Comparison of ENCODE assay signal across 9 cellular contexts in the genomic region with DNA sequence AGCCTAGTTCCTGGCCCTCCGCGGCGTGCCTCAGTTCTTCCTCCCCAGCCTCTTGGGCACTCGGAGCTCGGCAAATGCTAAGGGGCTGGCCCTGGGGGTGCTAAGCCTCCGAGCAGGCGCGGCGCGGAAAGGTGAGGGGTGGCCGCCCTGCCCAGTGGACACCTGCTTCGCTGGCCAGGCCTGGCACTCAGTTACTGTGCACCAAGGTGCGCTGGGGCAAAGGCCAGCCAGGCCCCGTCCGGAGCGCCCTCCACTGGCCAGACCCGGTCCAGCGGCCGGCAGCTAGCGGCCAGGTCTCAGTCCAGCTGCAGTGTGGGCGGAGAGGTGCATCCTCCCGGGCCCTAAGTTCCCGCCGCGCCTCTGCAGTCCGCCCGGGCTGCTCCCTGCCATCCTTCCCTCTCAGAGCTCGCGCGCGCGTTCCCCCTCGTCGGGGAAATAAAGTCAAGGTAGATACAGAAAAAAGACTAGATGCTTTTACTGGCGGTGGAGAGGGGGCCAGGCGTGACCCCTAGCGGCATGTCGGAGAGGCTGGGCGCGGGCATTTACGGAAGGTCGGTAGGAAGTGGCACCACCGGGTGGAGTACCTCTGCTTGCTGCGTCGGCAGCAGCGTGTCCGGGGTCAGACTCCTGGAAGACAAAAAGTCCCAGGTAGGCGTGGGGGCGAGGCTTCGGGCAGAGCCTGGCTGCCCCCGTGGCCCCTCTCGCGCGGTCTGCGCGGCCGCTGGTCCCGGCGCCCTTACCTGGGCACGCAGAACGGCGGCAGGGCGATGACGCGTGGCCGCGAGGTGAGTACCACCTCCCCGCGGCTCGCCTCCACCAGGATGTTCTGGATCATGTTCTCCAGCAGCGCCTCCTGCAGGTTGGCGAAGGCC. TPM values are rescaled to one million over a fixed set of nuclear protein-coding genes. Genes with fewer than 3 reads are reported as not detected.
A peak's percentile ranks its signal among the peaks of the same experiment; 100 is the strongest.
DNase-seq lines count a peak whose midpoint lies in the region; ATAC-seq lines count a peak whose summit lies in the region.
"Had no signal": no experiment of that assay in that cellular context is flagged by ENCODE, and none has a peak within 500 bp of the region (broad histone marks: within the 10 kb centered on the region; RNA-seq: fewer than 3 reads in every experiment).

No MANE protein-coding gene starts in this region.

- POLR2A ChIA-PET in activated naive CD8-positive, alpha-beta T cell treated with anti-CD3 and anti-CD28 coated beads, Interleukin-2, amount 10 ng/mL, durations not matched to agents 7 days and 5 days (lab: Charles Lee), result no interaction called here

- DNase-seq in NOMO-1 treated with DMSO at 0.1 percent for 48 hours (lab: John Stamatoyannopoulos, UW; ENCODE audit: unreplicated experiment) (peak; percentile 31), NOMO-1 treated with dmso at 0.1 percent for 144 hours (lab: John Stamatoyannopoulos, UW; ENCODE audit: unreplicated experiment) (no peak), NCI-H526 treated with DMSO at 0.1 percent for 48 hours (lab: John Stamatoyannopoulos, UW) (peak; percentile 80), middle frontal gyrus (ENCODE audit: extremely low spot score, low spot score) (no peak)
- DNase-seq in activated naive CD8-positive, alpha-beta T cell treated with anti-CD3 and anti-CD28 coated beads, Interleukin-2, amount 10 ng/mL, durations not matched to agents 7 days and 5 days, result peak; percentile 60
- DNase-seq in stimulated activated CD4-positive, alpha-beta T cell treated with anti-CD3 and anti-CD28 coated beads, TNF-alpha, amount 100 ng/mL, for 48 hours (ENCODE audit: low read depth in 3 of 3), result peak; percentile 43 to 56 (median 51)
- DNase-seq: DND-41 had no signal

- H3K27me3 Mint-ChIP-seq in activated naive CD8-positive, alpha-beta T cell treated with anti-CD3 and anti-CD28 coated beads, Interleukin-2, amount 10 ng/mL, durations not matched to agents 7 days and 5 days, result peaks cover 74% of the 10 kb centered on the region

- peak overlapping the region; percentile 41 for H3K4me3 ChIP-seq in iPS-11a (ENCODE audit: low read depth, low read length)

- H3K9me3 Mint-ChIP-seq in activated naive CD8-positive, alpha-beta T cell treated with anti-CD3 and anti-CD28 coated beads, Interleukin-2, amount 10 ng/mL, durations not matched to agents 7 days and 5 days, result no peaks in the 10 kb centered on the region

- peaks cover 4% of the 10 kb centered on the region for H3K4me1 Mint-ChIP-seq in activated naive CD8-positive, alpha-beta T cell treated with anti-CD3 and anti-CD28 coated beads, Interleukin-2, amount 10 ng/mL, durations not matched to agents 7 days and 5 days

- peak; percentile 31 for ATAC-seq in activated naive CD8-positive, alpha-beta T cell treated with anti-CD3 and anti-CD28 coated beads, Interleukin-2, amount 10 ng/mL, durations not matched to agents 7 days and 5 days (ENCODE audit: low read depth)
- no peak for ATAC-seq in HG03565 (IDR thresholded peaks at IDR 0.05; ENCODE audit: unreplicated experiment)

- H3K36me3 Mint-ChIP-seq in activated naive CD8-positive, alpha-beta T cell treated with anti-CD3 and anti-CD28 coated beads, Interleukin-2, amount 10 ng/mL, durations not matched to agents 7 days and 5 days, result no peaks in the 10 kb centered on the region

- H3K27ac Mint-ChIP-seq in activated naive CD8-positive, alpha-beta T cell treated with anti-CD3 and anti-CD28 coated beads, Interleukin-2, amount 10 ng/mL, durations not matched to agents 7 days and 5 days, result no peak overlapping the region

- peak overlapping the region; percentile 60 for H3K4me3 Mint-ChIP-seq in activated naive CD8-positive, alpha-beta T cell treated with anti-CD3 and anti-CD28 coated beads, Interleukin-2, amount 10 ng/mL, durations not matched to agents 7 days and 5 days

RNA-seq across cellular contexts. Expression of gene CRYBA2, which starts 9.4 kb away (rescaled TPM):
- total RNA-seq in activated naive CD8-positive, alpha-beta T cell treated with anti-CD3 and anti-CD28 coated beads, Interleukin-2, amount 10 ng/mL, durations not matched to agents 7 days and 5 days, result not detected

RNA-seq across cellular contexts. Expression of gene FEV, which starts 17.6 kb away (rescaled TPM):
- total RNA-seq in activated naive CD8-positive, alpha-beta T cell treated with anti-CD3 and anti-CD28 coated beads, Interleukin-2, amount 10 ng/mL, durations not matched to agents 7 days and 5 days, result not detected

RNA-seq across cellular contexts. Expression of gene CFAP65, which starts 38.7 kb away (rescaled TPM):
- not detected for total RNA-seq in activated naive CD8-positive, alpha-beta T cell treated with anti-CD3 and anti-CD28 coated beads, Interleukin-2, amount 10 ng/mL, durations not matched to agents 7 days and 5 days

RNA-seq across cellular contexts. Expression of gene CDK5R2, which starts 43.2 kb away (rescaled TPM):
- total RNA-seq in activated naive CD8-positive, alpha-beta T cell treated with anti-CD3 and anti-CD28 coated beads, Interleukin-2, amount 10 ng/mL, durations not matched to agents 7 days and 5 days, result not detected

RNA-seq across cellular contexts. Expression of gene IHH, which starts 58.1 kb away (rescaled TPM):
- not detected for total RNA-seq in activated naive CD8-positive, alpha-beta T cell treated with anti-CD3 and anti-CD28 coated beads, Interleukin-2, amount 10 ng/mL, durations not matched to agents 7 days and 5 days

Comparison
In these comparisons a context has a peak if more than half of its experiments do, and no peak if none do; other contexts are left out.
1. DNase-seq: peak in NOMO-1 treated with DMSO at 0.1 percent for 48 hours (single experiment), NCI-H526 treated with DMSO at 0.1 percent for 48 hours (single experiment), activated naive CD8-positive, alpha-beta T cell treated with anti-CD3 and anti-CD28 coated beads, Interleukin-2, amount 10 ng/mL, durations not matched to agents 7 days and 5 days (single experiment) and stimulated activated CD4-positive, alpha-beta T cell treated with anti-CD3 and anti-CD28 coated beads, TNF-alpha, amount 100 ng/mL, for 48 hours (3 of 3); none in NOMO-1 treated with dmso at 0.1 percent for 144 hours (single experiment) and middle frontal gyrus (single experiment).